Comparison of ENCODE assay signal across 8 cellular contexts in genomic region chr12:68609955-68610434, GRCh38. TPM values are rescaled to one million over a fixed set of nuclear protein-coding genes. Genes with fewer than 3 reads are reported as not detected.
DNase-seq lines count a peak whose midpoint lies in the region; ATAC-seq and TF ChIP-seq lines count a peak whose summit lies in the region.

No MANE protein-coding gene starts in this region.

- peaks cover 37% of the 10 kb centered on the region for H3K4me1 Mint-ChIP-seq in activated CD4-positive, alpha-beta T cell treated with anti-CD3 and anti-CD28 coated beads, Interleukin-2, amount 10 ng/mL, durations not matched to agents 7 days and 5 days
- peaks cover 41% of the 10 kb centered on the region for H3K4me1 Mint-ChIP-seq in neural progenitor cell

- H3K4me3 Mint-ChIP-seq in activated CD4-positive, alpha-beta T cell treated with anti-CD3 and anti-CD28 coated beads, Interleukin-2, amount 10 ng/mL, durations not matched to agents 7 days and 5 days: peak overlapping the region; percentile 83
- H3K4me3 Mint-ChIP-seq in neural progenitor cell: peak overlapping the region; percentile 90

- H3F3A ChIP-seq in neural progenitor cell (ENCODE audit: low read depth): peaks cover 36% of the 10 kb centered on the region

- DNase-seq in activated CD4-positive, alpha-beta T cell treated with anti-CD3 and anti-CD28 coated beads, Interleukin-2, amount 10 ng/mL, durations not matched to agents 7 days and 5 days: peak; percentile 37
- no peak for DNase-seq in activated CD4-positive, alpha-beta T cell treated with anti-CD3 and anti-CD28 coated beads for 48 hours
- DNase-seq in epithelial cell of proximal tubule (ENCODE audit: low read depth): no peak
- peak; percentile 29 for DNase-seq in neural progenitor cell (ENCODE audit: low spot score)
- no peak for DNase-seq in HT-29 (ENCODE audit: low spot score)
- no peak for DNase-seq in activated CD4-positive, alpha-beta T cell treated with anti-CD3 and anti-CD28 coated beads, Interleukin-2, amount 50 U/mL, for 48 hours

- peaks cover 3% of the 10 kb centered on the region for H3K36me3 ChIP-seq in neural progenitor cell

- no peaks in the 10 kb centered on the region for H3K27me3 ChIP-seq in neural progenitor cell

- H3K79me2 ChIP-seq in neural progenitor cell (ENCODE audit: low read depth): peaks cover 38% of the 10 kb centered on the region

- no peaks in the 10 kb centered on the region for H3K9me3 Mint-ChIP-seq in activated CD4-positive, alpha-beta T cell treated with anti-CD3 and anti-CD28 coated beads, Interleukin-2, amount 10 ng/mL, durations not matched to agents 7 days and 5 days
- no peaks in the 10 kb centered on the region for H3K9me3 Mint-ChIP-seq in neural progenitor cell

- H3K27me3 Mint-ChIP-seq in activated CD4-positive, alpha-beta T cell treated with anti-CD3 and anti-CD28 coated beads, Interleukin-2, amount 10 ng/mL, durations not matched to agents 7 days and 5 days: no peaks in the 10 kb centered on the region
- peaks cover 4% of the 10 kb centered on the region for H3K27me3 Mint-ChIP-seq in neural progenitor cell (ENCODE audit: insufficient read depth, low read depth)

- CTCF ChIA-PET in activated CD4-positive, alpha-beta T cell treated with anti-CD3 and anti-CD28 coated beads, Interleukin-2, amount 10 ng/mL, durations not matched to agents 7 days and 5 days (lab: Charles Lee): interaction anchor here (0.6 to 1.9 kb wide), 7 partner anchors 14 to 254 kb away, joined by 3 to 4 read pairs (median 3); no protein-coding TSS in a partner anchor

- peak overlapping the region; percentile 96 for H3K27ac Mint-ChIP-seq in activated CD4-positive, alpha-beta T cell treated with anti-CD3 and anti-CD28 coated beads, Interleukin-2, amount 10 ng/mL, durations not matched to agents 7 days and 5 days
- H3K27ac Mint-ChIP-seq in neural progenitor cell: peak overlapping the region; percentile 99

- TF ChIP-seq CTCF in epithelial cell of proximal tubule (conservative IDR thresholded peaks at IDR 0.05; ENCODE audit: low read depth, low read length) (no peak), neural progenitor cell (IDR thresholded peaks at IDR 0.05) (no peak)

- H3K36me3 Mint-ChIP-seq in activated CD4-positive, alpha-beta T cell treated with anti-CD3 and anti-CD28 coated beads, Interleukin-2, amount 10 ng/mL, durations not matched to agents 7 days and 5 days (ENCODE audit: low read depth): peaks cover 38% of the 10 kb centered on the region
- peaks cover 9% of the 10 kb centered on the region for H3K36me3 Mint-ChIP-seq in neural progenitor cell

- H3K27ac ChIP-seq in neural progenitor cell: peak overlapping the region; percentile 99

- no peak overlapping the region for H3K9ac ChIP-seq in neural progenitor cell

- H3K4me2 ChIP-seq in neural progenitor cell: peak overlapping the region; percentile 79

- H2AFZ ChIP-seq in neural progenitor cell (replicated peaks): peak overlapping the region; percentile 92

- H3K4me3 ChIP-seq in epithelial cell of proximal tubule (ENCODE audit: low read depth, low read length) (peak overlapping the region; percentile 95), neural progenitor cell (peak overlapping the region; percentile 94)

- no peaks in the 10 kb centered on the region for H3K9me3 ChIP-seq in neural progenitor cell (ENCODE audit: low read depth)

- H3K4me1 ChIP-seq in neural progenitor cell: peaks cover 42% of the 10 kb centered on the region

- H4K20me1 ChIP-seq in neural progenitor cell (ENCODE audit: low read depth): peaks cover 34% of the 10 kb centered on the region

- POLR2A ChIA-PET in activated CD4-positive, alpha-beta T cell treated with anti-CD3 and anti-CD28 coated beads, Interleukin-2, amount 10 ng/mL, durations not matched to agents 7 days and 5 days (lab: Charles Lee): interaction anchor here (0.6 to 1.0 kb wide), 2 partner anchors 127 to 226 kb away, joined by 3 to 4 read pairs; no protein-coding TSS in a partner anchor

- peak; percentile 10; the same call in 2 of the 3 replicates for ATAC-seq in SK-N-SH treated with all-trans-retinoic acid at 6 μM for 48 hours
- no peak for ATAC-seq in GM21381 (IDR thresholded peaks at IDR 0.05; ENCODE audit: unreplicated experiment)

TF ChIP-seq in SK-N-SH treated with all-trans-retinoic acid at 6 μM for 48 hours, 23 proteins besides CTCF, POLR2A, EP300 and RAD21:
- TF ChIP-seq ISL1 (CRISPR knock-in tag; IDR thresholded peaks at IDR 0.05): no peak
- TF ChIP-seq PPARA (CRISPR knock-in tag; IDR thresholded peaks at IDR 0.05; ENCODE audit: borderline replicate concordance): no peak
- no peak for TF ChIP-seq CREB5 (CRISPR knock-in tag; IDR thresholded peaks at IDR 0.05; ENCODE audit: low read depth)
- TF ChIP-seq ARNTL (CRISPR knock-in tag; IDR thresholded peaks at IDR 0.05; ENCODE audit: borderline replicate concordance, low read depth): no peak
- TF ChIP-seq ESRRG (CRISPR knock-in tag; IDR thresholded peaks at IDR 0.05): no peak

RNA-seq across cellular contexts. Expression of gene RAP1B, which starts 0.7 kb away (rescaled TPM):
- total RNA-seq in activated CD4-positive, alpha-beta T cell treated with anti-CD3 and anti-CD28 coated beads, Interleukin-2, amount 10 ng/mL, durations not matched to agents 7 days and 5 days: 100 to 1,000 TPM; 223 to 284 TPM
- total RNA-seq in epithelial cell of proximal tubule: 139 and 166 TPM in 2 replicates
- total RNA-seq in neural progenitor cell (ENCODE audit: low replicate concordance): 134 and 252 TPM in 2 replicates
- total RNA-seq in HT-29 (2014; rRNA removed; shearing (Covaris generic)): 57.8 and 58.9 TPM in 2 replicates

Comparison
In these comparisons a context has a peak if more than half of its experiments do, and no peak if none do; other contexts are left out.
1. DNase-seq: peak in activated CD4-positive, alpha-beta T cell treated with anti-CD3 and anti-CD28 coated beads, Interleukin-2, amount 10 ng/mL, durations not matched to agents 7 days and 5 days (single experiment) and neural progenitor cell (single experiment); none in activated CD4-positive, alpha-beta T cell treated with anti-CD3 and anti-CD28 coated beads for 48 hours (single experiment), epithelial cell of proximal tubule (single experiment), HT-29 (single experiment) and activated CD4-positive, alpha-beta T cell treated with anti-CD3 and anti-CD28 coated beads, Interleukin-2, amount 50 U/mL, for 48 hours (0 of 2).